In genomic region chr15:43492266-43492665, GRCh38 we compare ENCODE assay signal across 8 cellular contexts. TPM values are rescaled to one million over a fixed set of nuclear protein-coding genes. Genes with fewer than 3 reads are reported as not detected.
DNase-seq lines count a peak whose midpoint lies in the region; ATAC-seq and TF ChIP-seq lines count a peak whose summit lies in the region.

No MANE protein-coding gene starts in this region.

- H3K4me3 ChIP-seq in A673 (ENCODE audit: low read depth, low read length, poor library complexity, severe bottlenecking) = peak overlapping the region; percentile 93
- peak overlapping the region; percentile 83 for H3K4me3 ChIP-seq in HUES64 (ENCODE audit: low read length)
- H3K4me3 ChIP-seq in mucosa of descending colon = peak overlapping the region; percentile 45

- peaks cover 46% of the 10 kb centered on the region for H3K36me3 Mint-ChIP-seq in MCF 10A (ENCODE audit: insufficient read depth, unreplicated experiment)

- H3K4me1 Mint-ChIP-seq in MCF 10A (ENCODE audit: insufficient read depth, unreplicated experiment) = peaks cover 9% of the 10 kb centered on the region

- no peaks in the 10 kb centered on the region for H3K27me3 Mint-ChIP-seq in MCF 10A (ENCODE audit: insufficient read depth, unreplicated experiment)

- H3K27me3 ChIP-seq in A673 (replicated peaks; ENCODE audit: insufficient read depth, low read depth, low read length, poor library complexity) (no peaks in the 10 kb centered on the region), HUES64 (ENCODE audit: insufficient read depth, low read length) (no peaks in the 10 kb centered on the region)

- CTCF ChIA-PET in A673 (lab: Charles Lee) (no interaction called here), MCF 10A (lab: Yijun Ruan, JAX) (interaction anchor here (0.6 kb wide), 1 partner anchor 50 kb away, joined by 3 read pairs; no protein-coding TSS in a partner anchor)

- TF ChIP-seq CTCF in A673 (conservative IDR thresholded peaks at IDR 0.05; ENCODE audit: low read depth, low read length) = no peak
- TF ChIP-seq CTCF in MCF 10A (IDR thresholded peaks at IDR 0.05; ENCODE audit: unreplicated experiment) = no peak
- TF ChIP-seq CTCF in mucosa of descending colon (IDR thresholded peaks at IDR 0.05) = no peak

- WGBS in HUES64 = 5% methylated on average over 7 of the region's 7 CpGs

- no peaks in the 10 kb centered on the region for H3K9me3 Mint-ChIP-seq in MCF 10A (ENCODE audit: unreplicated experiment)

- H3K9me3 ChIP-seq in A673 (ENCODE audit: low read depth, low read length, poor library complexity, severe bottlenecking) (no peaks in the 10 kb centered on the region), HUES64 (ENCODE audit: insufficient read depth, low read depth, low read length) (no peaks in the 10 kb centered on the region), mucosa of descending colon (no peaks in the 10 kb centered on the region)

- intact Hi-C loops in A673 (cut with micrococcal nuclease; ENCODE audit: unreplicated experiment) (no loop called here), MCF 10A (cut with micrococcal nuclease) (no loop called here), mucosa of descending colon (cut with DNase I, micrococcal nuclease) (no loop called here)

- H3K27ac Mint-ChIP-seq in MCF 10A (ENCODE audit: low read depth, unreplicated experiment) = peak overlapping the region; percentile 91

- H3K4me3 Mint-ChIP-seq in MCF 10A (ENCODE audit: unreplicated experiment) = peak overlapping the region; percentile 82

- DNase-seq in A673 (ENCODE audit: low spot score) (no peak), MCF 10A (ENCODE audit: unreplicated experiment) (no peak), mucosa of descending colon (no peak), NCI-H2029 treated with DMSO at 0.1 percent for 48 hours (lab: John Stamatoyannopoulos, UW) (no peak), SW480 (ENCODE audit: low spot score) (no peak)

- POLR2A ChIA-PET in A673 (lab: Charles Lee; ENCODE audit: low non-redundant PET) (interaction anchor here (0.6 kb wide), 1 partner anchor 40 kb away, joined by 3 read pairs; no protein-coding TSS in a partner anchor), MCF 10A (lab: Yijun Ruan, JAX) (interaction anchor here (1.0 to 5.3 kb wide), 6 partner anchors 9 to 122 kb away, joined by 3 to 60 read pairs (median 6); partner anchors contain the start of gene ZSCAN29)

- H3K27ac ChIP-seq in A673 (ENCODE audit: low read depth, low read length, poor library complexity, severe bottlenecking) (peak overlapping the region; percentile 85), HUES64 (ENCODE audit: low read depth, low read length) (peak overlapping the region; percentile 94; the same call in 1 of the 2 replicates)

- BruUV-seq in A673 (replicated peaks; lab: Mats Ljungman, UMichigan) (no TSS peak), MCF 10A (replicated peaks; lab: Mats Ljungman, UMichigan) (no TSS peak)

- ATAC-seq in mucosa of descending colon (no peak), GM19463 (IDR thresholded peaks at IDR 0.05; ENCODE audit: unreplicated experiment) (no peak), HG03159 (IDR thresholded peaks at IDR 0.05; ENCODE audit: unreplicated experiment) (no peak)

- H3K9ac ChIP-seq in HUES64 (ENCODE audit: low read depth, low read length) = peak overlapping the region; percentile 83

- H3K4me1 ChIP-seq in A673 (ENCODE audit: insufficient read depth, low read length, poor library complexity, severe bottlenecking) (peaks cover 15% of the 10 kb centered on the region), HUES64 (ENCODE audit: insufficient read depth, low read length) (peaks cover 17% of the 10 kb centered on the region), mucosa of descending colon (ENCODE audit: low read depth) (peaks cover 12% of the 10 kb centered on the region)

- H3K36me3 ChIP-seq in A673 (ENCODE audit: insufficient read depth, low read length, poor library complexity, severe bottlenecking) = peaks cover 37% of the 10 kb centered on the region
- peaks cover 47% of the 10 kb centered on the region for H3K36me3 ChIP-seq in HUES64 (ENCODE audit: insufficient read depth, low read length)
- H3K36me3 ChIP-seq in mucosa of descending colon (ENCODE audit: low read depth) = no peaks in the 10 kb centered on the region

RNA-seq across cellular contexts. Expression of gene TP53BP1, which starts 0.7 kb away (rescaled TPM):
- total RNA-seq in A673 (2021) = 66.0 and 74.5 TPM in 2 replicates
- 49.3 TPM for polyA plus RNA-seq in HUES64 (2013, experiment 1 of 2)
- 41.8 TPM for polyA plus RNA-seq in HUES64 (2013, experiment 2 of 2)
- 38.8 and 53.5 TPM in 2 replicates for total RNA-seq in MCF 10A (2022)
- 10 to 100 TPM; 31.8 to 46.5 (median 41.6) TPM for total RNA-seq in mucosa of descending colon

RNA-seq across cellular contexts. Expression of gene MAP1A, which starts 25.1 kb away (rescaled TPM):
- total RNA-seq in A673 (2021) (65.8 and 83.8 TPM in 2 replicates), MCF 10A (2022) (0.09 and 0.17 TPM in 2 replicates), mucosa of descending colon (10 to 100 TPM in 1 of 3 donors, 1 to 10 TPM in 2; 1.9 to 59.4 (median 7.9) TPM)
- polyA plus RNA-seq in HUES64 (2013, experiment 1 of 2) = 3.7 TPM
- polyA plus RNA-seq in HUES64 (2013, experiment 2 of 2) = 3.2 TPM
